Comparison of ENCODE assay signal across 1 cellular context in genomic region chr14:88632512-88632911, GRCh38.
TF ChIP-seq lines count a peak whose summit lies in the region.

No MANE protein-coding gene starts in this region.

TF ChIP-seq in WTC11, 78 proteins besides CTCF, POLR2A, EP300 and RAD21 (continued from another document):
- no peak for TF ChIP-seq PRDM15 (CRISPR knock-in tag; IDR thresholded peaks at IDR 0.05)
- TF ChIP-seq E2F5 (CRISPR knock-in tag; IDR thresholded peaks at IDR 0.05): no peak
- no peak for TF ChIP-seq ESRRA (CRISPR knock-in tag; IDR thresholded peaks at IDR 0.05; ENCODE audit: borderline replicate concordance)
- no peak for TF ChIP-seq SMAD3 (CRISPR knock-in tag; IDR thresholded peaks at IDR 0.05; ENCODE audit: borderline replicate concordance)
- TF ChIP-seq ZNF281 (CRISPR knock-in tag; IDR thresholded peaks at IDR 0.05): no peak
- TF ChIP-seq GTF2I (CRISPR knock-in tag; conservative IDR thresholded peaks at IDR 0.05): no peak
- TF ChIP-seq ARID4B (CRISPR knock-in tag; IDR thresholded peaks at IDR 0.05; ENCODE audit: borderline replicate concordance): no peak
- no peak for TF ChIP-seq ZNF671 (CRISPR knock-in tag; IDR thresholded peaks at IDR 0.05)
- TF ChIP-seq AFF4 (CRISPR knock-in tag; IDR thresholded peaks at IDR 0.05; ENCODE audit: borderline replicate concordance): no peak
- no peak for TF ChIP-seq STAT6 (CRISPR knock-in tag; conservative IDR thresholded peaks at IDR 0.05; ENCODE audit: low read depth)
- TF ChIP-seq MXD4 (CRISPR knock-in tag; IDR thresholded peaks at IDR 0.05; ENCODE audit: borderline replicate concordance): no peak
